Comparison of ENCODE assay signal across 18 cellular contexts in genomic region chr3:127371846-127372245, GRCh38.
DNase-seq lines count a peak whose midpoint lies in the region; ATAC-seq, FAIRE-seq and TF ChIP-seq lines count a peak whose summit lies in the region.
"Had no signal": no experiment of that assay in that cellular context is flagged by ENCODE, and none has a peak within 500 bp of the region (broad histone marks: within the 10 kb centered on the region; RNA-seq: fewer than 3 reads in every experiment).

No MANE protein-coding gene starts in this region.

- H2BK120ac ChIP-seq in H1 (replicated peaks; ENCODE audit: low read depth, low read length) = no peak overlapping the region

- H3K56ac ChIP-seq in H1 (replicated peaks; ENCODE audit: insufficient read length, low read depth, low read length) = no peak overlapping the region

- TF ChIP-seq CTCF in astrocyte (IDR thresholded peaks at IDR 0.05; ENCODE audit: insufficient read depth, low read depth, low read length) = no peak
- no peak for TF ChIP-seq CTCF in H1 (IDR thresholded peaks at IDR 0.05; ENCODE audit: control extremely low read depth in 1 of 3, insufficient read depth in 1 of 3, low read depth in 1 of 3, low read length in 3 of 3)
- TF ChIP-seq CTCF in neural cell (IDR thresholded peaks at IDR 0.05; ENCODE audit: poor library complexity, severe bottlenecking) = no peak
- TF ChIP-seq CTCF in upper lobe of right lung (IDR thresholded peaks at IDR 0.05) = no peak

- no peak overlapping the region for H2BK5ac ChIP-seq in H1 (ENCODE audit: low read depth, low read length)

- H3K79me2 ChIP-seq in astrocyte (ENCODE audit: insufficient read depth, low read length) = no peaks in the 10 kb centered on the region
- no peaks in the 10 kb centered on the region for H3K79me2 ChIP-seq in H1 (ENCODE audit: control insufficient read depth in 1 of 2, insufficient read depth in 2 of 2, low read length in 2 of 2)
- H3K79me2 ChIP-seq in neural cell (replicated peaks; ENCODE audit: insufficient read depth, low read length) = no peaks in the 10 kb centered on the region

- H3K23ac ChIP-seq in H1 (ENCODE audit: insufficient read length) = no peak overlapping the region

- 90% methylated on average over 5 of the region's 6 CpGs; no CpG with 5 or more reads in 1 of the 2 experiments for WGBS in H1 (ENCODE audit: extremely low coverage in 1 of 2, insufficient coverage in 1 of 2, insufficient read length in 1 of 2, insufficient replicate concordance in 2 of 2, low coverage in 1 of 2, low lambda C conversion rate in 2 of 2, missing lambda C conversion rate in 1 of 2), 2 experiments

- no peak overlapping the region for H4K5ac ChIP-seq in H1 (ENCODE audit: insufficient read length, low read depth, low read length)

- no peak overlapping the region for H3K27ac ChIP-seq in astrocyte (ENCODE audit: low read depth, low read length)
- no peak overlapping the region for H3K27ac ChIP-seq in H1 (ENCODE audit: low read depth, low read length)
- H3K27ac ChIP-seq in neural cell (ENCODE audit: low read length) = peak overlapping the region; percentile 89
- no peak overlapping the region for H3K27ac ChIP-seq in upper lobe of right lung
- H3K27ac ChIP-seq: A549, C4-2B had no signal

- H3K27me3 ChIP-seq in astrocyte (ENCODE audit: insufficient read depth, low read length) = peaks cover 5% of the 10 kb centered on the region
- H3K27me3 ChIP-seq in H1 (replicated peaks in 1 of 4; ENCODE audit: control insufficient read depth in 3 of 4, extremely low read depth in 1 of 4, insufficient read depth in 3 of 4, low read length in 3 of 4) = no peaks in the 10 kb centered on the region
- H3K27me3 ChIP-seq in neural cell (ENCODE audit: insufficient read depth, low read depth, low read length) = no peaks in the 10 kb centered on the region
- H3K27me3 ChIP-seq in upper lobe of right lung = no peaks in the 10 kb centered on the region
- H3K27me3 ChIP-seq: BE2C had no signal

- POLR2A ChIA-PET in H1 (lab: Charles Lee; ENCODE audit: partially characterized antibody) = no interaction called here

- H4K91ac ChIP-seq in H1 (replicated peaks; ENCODE audit: insufficient read length, low read length) = no peak overlapping the region

- H3K18ac ChIP-seq in H1 (ENCODE audit: extremely low read depth, low read length) = no peak overlapping the region

- H3K4ac ChIP-seq in H1 (replicated peaks; ENCODE audit: insufficient read length, low read depth, low read length) = no peak overlapping the region

- intact Hi-C loops in upper lobe of right lung (cut with DNase I) (no loop called here), left ventricle myocardium superior (cut with micrococcal nuclease) (no loop called here)

- H3K4me2 ChIP-seq in astrocyte (ENCODE audit: low read length) (no peak overlapping the region), H1 (ENCODE audit: insufficient read depth in 1 of 2, low read depth in 2 of 2, low read length in 2 of 2) (no peak overlapping the region), neural cell (ENCODE audit: low read length) (peak overlapping the region; percentile 88)
- H3K4me2 ChIP-seq: A549, GM23338 had no signal

- DNase-seq in astrocyte (ENCODE audit: low read depth) (no peak), H1 (ENCODE audit: low read depth in 1 of 2, low spot score in 2 of 2) (no peak), upper lobe of right lung (peak; percentile 49), left ventricle myocardium superior (no peak), DMS 273 (lab: John Stamatoyannopoulos, UW; ENCODE audit: unreplicated experiment) (no peak), G401 (ENCODE audit: low spot score) (no peak)
- DNase-seq: BE2C; CD4-positive, alpha-beta memory T cell; DMS153; DMS79 treated with DMSO at 0.1 percent for 48 hours; EL; GDM1; H9 had no signal

- no peak overlapping the region for H3K4me3 Mint-ChIP-seq in astrocyte (ENCODE audit: unreplicated experiment)
- H3K4me3 Mint-ChIP-seq: CD4-positive, alpha-beta memory T cell; GM23338; H9 had no signal

- peaks cover 2% of the 10 kb centered on the region for H3K9me3 ChIP-seq in astrocyte (ENCODE audit: insufficient read depth, low read depth, low read length)
- H3K9me3 ChIP-seq in H1 (ENCODE audit: insufficient read depth in 2 of 2, low read depth in 1 of 2, low read length in 1 of 2) = no peaks in the 10 kb centered on the region
- H3K9me3 ChIP-seq in neural cell (ENCODE audit: low read length) = no peaks in the 10 kb centered on the region
- H3K9me3 ChIP-seq in upper lobe of right lung = no peaks in the 10 kb centered on the region
- H3K9me3 ChIP-seq: A549, BE2C had no signal

- no peaks in the 10 kb centered on the region for H3K9me3 Mint-ChIP-seq in astrocyte (ENCODE audit: unreplicated experiment)
- H3K9me3 Mint-ChIP-seq: GM23338, H9 had no signal

- 0 out of 2 replicates have a peak overlapping the region, but pooled peaks have one; percentile 61 for H2BK15ac ChIP-seq in H1 (ENCODE audit: low read length)

- peaks cover 53% of the 10 kb centered on the region for H3K27me3 Mint-ChIP-seq in astrocyte (ENCODE audit: low read depth, unreplicated experiment)

- H3K36me3 Mint-ChIP-seq in astrocyte (ENCODE audit: low read depth, unreplicated experiment) = peaks cover 2% of the 10 kb centered on the region
- H3K36me3 Mint-ChIP-seq: CD4-positive, alpha-beta memory T cell had no signal

- no peak overlapping the region for H2BK12ac ChIP-seq in H1 (ENCODE audit: low read depth, low read length)

- no peak overlapping the region for H2AFZ ChIP-seq in astrocyte (ENCODE audit: low read depth, low read length)
- H2AFZ ChIP-seq in H1 (ENCODE audit: low read length) = no peak overlapping the region
- H2AFZ ChIP-seq in neural cell (ENCODE audit: low read depth, low read length) = peak overlapping the region; percentile 47
- H2AFZ ChIP-seq: GM23338 had no signal

- H3K36me3 ChIP-seq in astrocyte (ENCODE audit: insufficient read depth, low read length) (no peaks in the 10 kb centered on the region), H1 (ENCODE audit: control insufficient read depth in 2 of 4, insufficient read depth in 4 of 4, low read length in 3 of 4) (no peaks in the 10 kb centered on the region; a peak in 2 of 8 replicates), neural cell (ENCODE audit: insufficient read depth, low read length) (no peaks in the 10 kb centered on the region), upper lobe of right lung (no peaks in the 10 kb centered on the region)
- H3K36me3 ChIP-seq: BE2C had no signal

- H4K20me1 ChIP-seq in astrocyte (ENCODE audit: insufficient read depth, low read length) (no peaks in the 10 kb centered on the region), H1 (replicated peaks in 1 of 2; ENCODE audit: control insufficient read depth in 1 of 2, insufficient read depth in 2 of 2, low read length in 2 of 2) (no peaks in the 10 kb centered on the region), neural cell (ENCODE audit: insufficient read depth) (no peaks in the 10 kb centered on the region)

- in situ Hi-C loops in G401 (cut with HindIII; ENCODE audit: low sequenced_read_pairs) = no loop called here

- TF ChIP-seq RAD21 in H1 (IDR thresholded peaks at IDR 0.05 in 1 of 2, conservative IDR thresholded peaks at IDR 0.05 in 1 of 2; ENCODE audit: low read depth in 2 of 2, low read length in 2 of 2) (no peak), neural cell (conservative IDR thresholded peaks at IDR 0.05) (no peak)

- no peak for FAIRE-seq in astrocyte (lab: Jason Lieb, UNC)
- FAIRE-seq in H1 (lab: Jason Lieb, UNC) = no peak
- FAIRE-seq: A549, GM12892 had no signal

- H3K23me2 ChIP-seq in H1 (ENCODE audit: low read depth, low read length) = no peaks in the 10 kb centered on the region

- ATAC-seq in upper lobe of right lung (no peak), left ventricle myocardium superior (no peak)
- ATAC-seq: A549, GM23338 had no signal

- no peaks in the 10 kb centered on the region for H3F3A ChIP-seq in neural cell (ENCODE audit: insufficient read depth, low read length, poor library complexity, severe bottlenecking)

- no peak overlapping the region for H3K9ac ChIP-seq in astrocyte (ENCODE audit: low read length)
- no peak overlapping the region for H3K9ac ChIP-seq in H1 (replicated peaks in 1 of 4; ENCODE audit: extremely low read depth in 1 of 4, low read depth in 3 of 4, low read length in 3 of 4)
- H3K9ac ChIP-seq in neural cell (ENCODE audit: low read length) = peak overlapping the region; percentile 71

- 0 out of 2 replicates have a peak overlapping the region, but pooled peaks have one; percentile 15 for H4K8ac ChIP-seq in H1 (ENCODE audit: extremely low read depth, insufficient read depth, low read length)

- no peak overlapping the region; the same call in 1 of the 2 replicates for H2BK20ac ChIP-seq in H1 (ENCODE audit: low read length)

- H3K14ac ChIP-seq in H1 (ENCODE audit: insufficient read length) = no peak overlapping the region

- H2AK5ac ChIP-seq in H1 (ENCODE audit: low read depth, low read length) = 0 out of 2 replicates have a peak overlapping the region, but pooled peaks have one; percentile 39

- no peaks in the 10 kb centered on the region for H3K4me1 ChIP-seq in astrocyte (ENCODE audit: insufficient read depth, low read length)
- H3K4me1 ChIP-seq in H1 (replicated peaks in 1 of 4; ENCODE audit: control insufficient read depth in 3 of 4, insufficient read depth in 4 of 4, low read length in 3 of 4) = peaks cover 0 to 6% (median 0%) of the 10 kb centered on the region in 4 experiments; a peak in 2 of 7 replicates
- no peaks in the 10 kb centered on the region for H3K4me1 ChIP-seq in upper lobe of right lung
- H3K4me1 ChIP-seq: A549 had no signal

- H3K4me1 Mint-ChIP-seq in astrocyte (ENCODE audit: low read depth, unreplicated experiment) = no peaks in the 10 kb centered on the region

- H3K4me3 ChIP-seq in astrocyte (ENCODE audit: insufficient read depth, low read depth, low read length) (no peak overlapping the region), H1 (ENCODE audit: extremely low read depth in 1 of 4, insufficient read depth in 2 of 4, low read depth in 3 of 4, low read length in 4 of 4) (no peak overlapping the region), neural cell (ENCODE audit: low read length) (peak overlapping the region; percentile 53), upper lobe of right lung (no peak overlapping the region)
- H3K4me3 ChIP-seq: A549, GM23338 had no signal

- TF ChIP-seq POLR2A in H1 (IDR thresholded peaks at IDR 0.05; ENCODE audit: control extremely low read depth in 1 of 2, low read depth in 2 of 2, low read length in 2 of 2) = no peak

- peak overlapping the region; percentile 50 for H3K27ac Mint-ChIP-seq in astrocyte (ENCODE audit: unreplicated experiment)
- H3K27ac Mint-ChIP-seq: CD4-positive, alpha-beta memory T cell; GM23338 had no signal

- CTCF ChIA-PET in H1 (lab: Charles Lee; ENCODE audit: partially characterized antibody) = no interaction called here

- H3K79me1 ChIP-seq in H1 (ENCODE audit: low read depth, low read length) = no peaks in the 10 kb centered on the region

- no peaks in the 10 kb centered on the region for H3K9me2 ChIP-seq in neural cell (ENCODE audit: insufficient read depth, low read length)

- TF ChIP-seq EP300 in H1 (IDR thresholded peaks at IDR 0.05; ENCODE audit: borderline replicate concordance in 1 of 2, low read depth in 2 of 2, low read length in 2 of 2) = no peak
- TF ChIP-seq EP300 in neural cell (conservative IDR thresholded peaks at IDR 0.05; ENCODE audit: poor library complexity, severe bottlenecking) = no peak

TF ChIP-seq in H1, 55 proteins besides CTCF, POLR2A, EP300 and RAD21 (continues in another document):
- TF ChIP-seq FOSL1 (IDR thresholded peaks at IDR 0.05; ENCODE audit: insufficient read depth, low read depth, low read length) = no peak

TF ChIP-seq in neural cell, 6 proteins besides CTCF, POLR2A, EP300 and RAD21 (continues in another document):
- TF ChIP-seq MXI1 (conservative IDR thresholded peaks at IDR 0.05; ENCODE audit: poor library complexity, severe bottlenecking) = no peak
